ENCODE assay signal across 20 cellular contexts in the genomic region with DNA sequence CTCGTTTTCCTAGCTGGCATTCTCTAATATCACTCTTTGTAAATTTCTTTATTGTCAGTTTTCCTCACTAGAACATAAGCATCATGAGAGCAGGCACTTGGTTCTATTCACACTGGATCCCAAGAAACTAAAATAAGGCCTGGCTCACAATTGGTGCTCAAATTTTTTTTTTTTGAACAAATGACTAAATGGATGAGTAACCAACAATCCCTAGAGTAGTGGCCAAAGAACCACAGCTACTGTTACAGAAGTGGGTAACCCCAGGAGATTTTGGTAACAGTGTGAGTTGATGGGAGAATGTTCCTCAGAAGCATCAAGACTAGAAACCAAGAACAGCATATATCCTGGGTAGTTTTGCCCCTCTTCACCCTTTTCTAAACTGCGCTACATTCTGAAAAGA.
"Had no signal": no experiment of that assay in that cellular context is flagged by ENCODE, and none has a peak within 500 bp of the region (broad histone marks: within the 10 kb centered on the region; RNA-seq: fewer than 3 reads in every experiment).

No MANE protein-coding gene starts in this region.

- H3K36me3 ChIP-seq: esophagus muscularis mucosa, gastroesophageal sphincter, sigmoid colon, tibial artery, upper lobe of left lung, uterus had no signal

- H3K9me3 ChIP-seq: esophagus muscularis mucosa, gastroesophageal sphincter, tibial artery, upper lobe of left lung, uterus had no signal

- H3K4me3 ChIP-seq: esophagus muscularis mucosa, gastroesophageal sphincter, sigmoid colon, tibial artery, upper lobe of left lung, uterus had no signal

- DNase-seq: effector memory CD4-positive, alpha-beta T cell; foreskin fibroblast; glutamatergic neuron; kidney; left colon; naive thymus-derived CD4-positive, alpha-beta T cell; nephron progenitor cell; sigmoid colon; small intestine; stimulated activated CD4-positive, alpha-beta T cell treated with anti-CD3 and anti-CD28 coated beads, Interleukin-12 subunit alpha, Interleukin-12 subunit beta, amount 100 ng/mL, for 4 hours; stimulated activated CD4-positive, alpha-beta T cell treated with anti-CD3 and anti-CD28 coated beads, Interleukin-4, amount 100 ng/mL, for 1 hour; stimulated activated CD8-positive, alpha-beta memory T cell treated with anti-CD3 and anti-CD28 coated beads, Interleukin-4, amount 100 ng/mL, for 48 hours; stimulated activated naive CD8-positive, alpha-beta T cell treated with anti-CD3 and anti-CD28 coated beads, Interleukin-15, Interleukin-2, amounts not matched to agents 100 U/mL and 50 U/mL, for 24 hours; tibial artery; upper lobe of left lung; uterus had no signal

- H3K4me1 ChIP-seq: gastroesophageal sphincter, sigmoid colon, upper lobe of left lung, uterus had no signal

- ATAC-seq: gastroesophageal sphincter; left colon; naive thymus-derived CD4-positive, alpha-beta T cell; stimulated activated effector memory CD8-positive, alpha-beta T cell treated with anti-CD3 and anti-CD28 coated beads, Interleukin-12 subunit alpha, Interleukin-12 subunit beta, amount 100 ng/mL, for 72 hours; stimulated activated naive CD8-positive, alpha-beta T cell treated with anti-CD3 and anti-CD28 coated beads, Interleukin-15, Interleukin-2, amounts not matched to agents 100 U/mL and 50 U/mL, for 24 hours had no signal

- H3K27me3 ChIP-seq: esophagus muscularis mucosa, gastroesophageal sphincter, sigmoid colon, tibial artery, upper lobe of left lung, uterus had no signal

- H3K27ac ChIP-seq: epithelial cell of prostate, esophagus muscularis mucosa, gastroesophageal sphincter, sigmoid colon, tibial artery, upper lobe of left lung, uterus had no signal
